8 cellular contexts compared by ENCODE assay signal in the genomic region with DNA sequence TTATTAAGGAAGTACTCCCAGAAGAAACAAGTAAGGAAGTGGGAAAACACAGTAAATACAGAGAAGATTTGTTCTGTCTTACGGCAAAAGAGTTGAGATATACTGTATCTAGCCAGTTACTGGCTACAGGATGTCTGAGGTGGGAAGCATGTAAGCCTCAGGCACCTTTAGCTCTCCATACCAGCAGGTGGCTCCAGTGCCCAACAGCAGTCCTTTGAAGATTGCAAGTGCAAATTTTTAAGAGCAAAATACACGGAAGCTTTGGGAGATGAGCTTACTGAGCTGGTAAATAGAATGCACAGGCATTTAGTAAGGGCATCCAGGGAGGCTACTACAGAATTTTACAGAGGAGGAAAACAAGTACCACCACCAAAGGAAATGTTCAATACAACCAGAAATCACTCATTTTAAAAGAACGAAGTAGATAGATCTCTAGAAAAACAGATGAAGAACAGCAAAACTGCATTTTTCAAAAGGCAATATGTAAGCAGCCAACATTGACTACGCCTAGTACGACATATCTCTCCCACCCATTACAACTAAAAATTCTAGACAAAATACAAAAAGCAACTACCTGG. TPM values are rescaled to one million over a fixed set of nuclear protein-coding genes. Genes with fewer than 3 reads are reported as not detected.
DNase-seq lines count a peak whose midpoint lies in the region; ATAC-seq and TF ChIP-seq lines count a peak whose summit lies in the region.

No MANE protein-coding gene starts in this region.

- no peak for ATAC-seq in HG02884 (IDR thresholded peaks at IDR 0.05; ENCODE audit: unreplicated experiment)
- ATAC-seq in GM19452 (IDR thresholded peaks at IDR 0.05; ENCODE audit: unreplicated experiment): no peak
- no peak for ATAC-seq in GM21381 (IDR thresholded peaks at IDR 0.05; ENCODE audit: unreplicated experiment)

- H3K4me1 Mint-ChIP-seq in Calu3 (ENCODE audit: low read depth, unreplicated experiment): no peaks in the 10 kb centered on the region

- DNase-seq in Calu3: peak; percentile 40
- peak; percentile 13 for DNase-seq in HK-2 (ENCODE audit: unreplicated experiment)
- DNase-seq in SK-N-DZ (ENCODE audit: low spot score): peak; percentile 12
- peak; percentile 65 for DNase-seq in inferior parietal cortex (ENCODE audit: extremely low spot score)
- DNase-seq in activated gamma-delta T cell (lab: John Stamatoyannopoulos, UW): no peak

- H3K36me3 Mint-ChIP-seq in Calu3 (ENCODE audit: insufficient read depth, unreplicated experiment): no peaks in the 10 kb centered on the region

- CTCF ChIA-PET in Calu3 (lab: Charles Lee): interaction anchor here (0.7 to 1.1 kb wide), 3 partner anchors 11 to 129 kb away, joined by 5 read pairs; no protein-coding TSS in a partner anchor

- H3K27ac Mint-ChIP-seq in Calu3 (ENCODE audit: unreplicated experiment): no peak overlapping the region

- no peaks in the 10 kb centered on the region for H3K27me3 Mint-ChIP-seq in Calu3 (ENCODE audit: unreplicated experiment)

- H3K4me3 Mint-ChIP-seq in Calu3 (ENCODE audit: low read depth, unreplicated experiment): no peak overlapping the region

- no peaks in the 10 kb centered on the region for H3K9me3 Mint-ChIP-seq in Calu3 (ENCODE audit: low read depth, unreplicated experiment)

- intact Hi-C loops in Calu3 (cut with micrococcal nuclease; ENCODE audit: unreplicated experiment): loop anchor here (5.0 kb wide), 1 partner anchor 129 kb away; no protein-coding TSS in a partner anchor

- TF ChIP-seq CTCF in Calu3 (IDR thresholded peaks at IDR 0.05; ENCODE audit: unreplicated experiment): peak; percentile 21

- no TSS peak for BruUV-seq in Calu3 (replicated peaks; lab: Mats Ljungman, UMichigan)

RNA-seq across cellular contexts. Expression of a gene that starts 57.9 kb away (rescaled TPM):
- total RNA-seq in Calu3 (2022): not detected in 2 replicates
- polyA plus RNA-seq in SK-N-DZ (2014; cell fraction: cytosol; rRNA removed): 0.32 and 1.2 TPM in 2 replicates
- polyA plus RNA-seq in SK-N-DZ (2014; cell fraction: nucleus; rRNA removed): 0.98 and 2.9 TPM in 2 replicates
